ENCODE assay signal across 21 cellular contexts in genomic region chr14:103205541-103205906, GRCh38.
A peak's percentile ranks its signal among the peaks of the same experiment; 100 is the strongest.
DNase-seq lines count a peak whose midpoint lies in the region; ATAC-seq and TF ChIP-seq lines count a peak whose summit lies in the region.
"Had no signal": no experiment of that assay in that cellular context is flagged by ENCODE, and none has a peak within 500 bp of the region (broad histone marks: within the 10 kb centered on the region; RNA-seq: fewer than 3 reads in every experiment).

No MANE protein-coding gene starts in this region.

- TF ChIP-seq CTCF in esophagus muscularis mucosa (IDR thresholded peaks at IDR 0.05) (no peak), stomach (IDR thresholded peaks at IDR 0.05) (no peak), upper lobe of left lung (IDR thresholded peaks at IDR 0.05) (no peak)

- H3K4me1 Mint-ChIP-seq in natural killer cell treated with Interleukin-12 subunit alpha and Interleukin-12 subunit beta and Interleukin-15 and Interleukin-18, amount 100 ng/mL, for 72 hours (ENCODE audit: low read depth in 2 of 2): no peaks in the 10 kb centered on the region
- H3K4me1 Mint-ChIP-seq: stimulated activated effector memory CD8-positive, alpha-beta T cell treated with anti-CD3 and anti-CD28 coated beads, Interleukin-12 subunit alpha, Interleukin-12 subunit beta, amount 100 ng/mL, for 72 hours had no signal

- H3K27ac Mint-ChIP-seq in natural killer cell treated with Interleukin-12 subunit alpha and Interleukin-12 subunit beta and Interleukin-15 and Interleukin-18, amount 100 ng/mL, for 72 hours: no peak overlapping the region
- H3K27ac Mint-ChIP-seq: activated T-helper 1 cell treated with anti-CD3 and anti-CD28 coated beads, Interleukin-12 subunit alpha, Interleukin-12 subunit beta, Interleukin-2, Interleukin-4 antibody, amounts not matched to agents 30 ng/mL and 10 ng/mL and 1 ng/mL, durations not matched to agents 14 hours and 24 hours and 36 hours; stimulated activated effector memory CD8-positive, alpha-beta T cell treated with anti-CD3 and anti-CD28 coated beads, Interleukin-12 subunit alpha, Interleukin-12 subunit beta, amount 100 ng/mL, for 72 hours; T-helper 1 cell treated with Interleukin-12 subunit alpha and Interleukin-12 subunit beta and Interleukin-4 antibody, amounts not matched to agents 30 μg/mL and 1 μg/mL, for 36 hours had no signal

- in situ Hi-C loops in GM23248 (cut with MboI): no loop called here

- no peaks in the 10 kb centered on the region for H3K9me2 ChIP-seq in GM23248 (ENCODE audit: insufficient read depth)

- TF ChIP-seq POLR2A in esophagus muscularis mucosa (IDR thresholded peaks at IDR 0.05; ENCODE audit: low read depth) (no peak), stomach (IDR thresholded peaks at IDR 0.05) (no peak), upper lobe of left lung (IDR thresholded peaks at IDR 0.05) (no peak)

- 94 to 100% methylated on average over 3 of the region's 3 CpGs for WGBS in GM23248 (ENCODE audit: low coverage in 1 of 2, low lambda C conversion rate in 2 of 2, missing lambda C conversion rate in 2 of 2), 2 experiments
- WGBS in esophagus muscularis mucosa: 97% methylated on average over 3 of the region's 3 CpGs
- 89 to 98% (median 97%) methylated on average over 3 of the region's 3 CpGs for WGBS in stomach, 5 donors
- 89 to 100% methylated on average over 3 of the region's 3 CpGs for WGBS in upper lobe of left lung, 2 donors

- no peaks in the 10 kb centered on the region for H3K9me3 ChIP-seq in GM23248 (ENCODE audit: low read depth)
- peaks cover 0 to 11% (median 11%) of the 10 kb centered on the region in 4 donors for H3K9me3 ChIP-seq in esophagus muscularis mucosa
- peaks cover 0 to 5% of the 10 kb centered on the region in 2 donors for H3K9me3 ChIP-seq in mucosa of rectum (ENCODE audit: control insufficient read depth in 2 of 2, low read length in 2 of 2)
- peaks cover 16 to 49% (median 19%) of the 10 kb centered on the region in 4 donors for H3K9me3 ChIP-seq in stomach
- H3K9me3 ChIP-seq in upper lobe of left lung: peaks cover 6 to 21% (median 14%) of the 10 kb centered on the region in 4 donors

- H3K4me3 Mint-ChIP-seq in natural killer cell treated with Interleukin-12 subunit alpha and Interleukin-12 subunit beta and Interleukin-15 and Interleukin-18, amount 100 ng/mL, for 72 hours: no peak overlapping the region
- H3K4me3 Mint-ChIP-seq: activated T-helper 1 cell treated with anti-CD3 and anti-CD28 coated beads, Interleukin-12 subunit alpha, Interleukin-12 subunit beta, Interleukin-2, Interleukin-4 antibody, amounts not matched to agents 30 ng/mL and 10 ng/mL and 1 ng/mL, durations not matched to agents 14 hours and 24 hours and 36 hours; stimulated activated effector memory CD8-positive, alpha-beta T cell treated with anti-CD3 and anti-CD28 coated beads, Interleukin-12 subunit alpha, Interleukin-12 subunit beta, amount 100 ng/mL, for 72 hours; T-helper 1 cell treated with Interleukin-12 subunit alpha and Interleukin-12 subunit beta and Interleukin-4 antibody, amounts not matched to agents 30 μg/mL and 1 μg/mL, for 36 hours had no signal

- H3K27me3 ChIP-seq in GM23248 (replicated peaks; ENCODE audit: insufficient read depth) (no peaks in the 10 kb centered on the region), esophagus muscularis mucosa (peaks cover 0 to 30% (median 0%) of the 10 kb centered on the region in 4 donors), mucosa of rectum (ENCODE audit: control insufficient read depth in 2 of 2, insufficient read depth in 2 of 2, low read length in 2 of 2) (peaks cover 0 to 4% of the 10 kb centered on the region in 2 donors), stomach (peaks cover 0 to 24% (median 18%) of the 10 kb centered on the region in 3 donors), upper lobe of left lung (peaks cover 0 to 9% (median 0%) of the 10 kb centered on the region in 4 donors)

- H3K9ac ChIP-seq in GM23248 (peak overlapping the region; percentile 98), mucosa of rectum (ENCODE audit: low read depth in 1 of 2, low read length in 2 of 2) (no peak overlapping the region)

- intact Hi-C loops in esophagus muscularis mucosa (cut with DNase I) (no loop called here), stomach (cut with DNase I; ENCODE audit: low total_unique reads) (no loop called here)

- TF ChIP-seq EP300 in esophagus muscularis mucosa (IDR thresholded peaks at IDR 0.05): no peak
- no peak for TF ChIP-seq EP300 in stomach (IDR thresholded peaks at IDR 0.05)
- TF ChIP-seq EP300 in upper lobe of left lung (IDR thresholded peaks at IDR 0.05): no peak

- H3K36me3 Mint-ChIP-seq in natural killer cell treated with Interleukin-12 subunit alpha and Interleukin-12 subunit beta and Interleukin-15 and Interleukin-18, amount 100 ng/mL, for 72 hours: peaks cover 16% of the 10 kb centered on the region
- H3K36me3 Mint-ChIP-seq: stimulated activated effector memory CD8-positive, alpha-beta T cell treated with anti-CD3 and anti-CD28 coated beads, Interleukin-12 subunit alpha, Interleukin-12 subunit beta, amount 100 ng/mL, for 72 hours had no signal

- no peak for ATAC-seq in HG02759 (IDR thresholded peaks at IDR 0.05; ENCODE audit: unreplicated experiment)
- no peak for ATAC-seq in upper lobe of left lung (ENCODE audit: low FRiP score in 2 of 2)
- ATAC-seq in natural killer cell treated with Interleukin-12 subunit alpha and Interleukin-12 subunit beta and Interleukin-15 and Interleukin-18, amount 100 ng/mL, for 72 hours: no peak
- ATAC-seq: GM12878; stimulated activated effector memory CD8-positive, alpha-beta T cell treated with anti-CD3 and anti-CD28 coated beads, Interleukin-12 subunit alpha, Interleukin-12 subunit beta, amount 100 ng/mL, for 72 hours had no signal

- peak overlapping the region; percentile 98 for H3K27ac ChIP-seq in GM23248
- H3K27ac ChIP-seq in esophagus muscularis mucosa (replicated peaks in 1 of 4): peak overlapping the region; percentile 74 to 86 (median 80)
- peak overlapping the region; percentile 54 to 63 for H3K27ac ChIP-seq in mucosa of rectum (ENCODE audit: low read depth in 2 of 2, low read length in 2 of 2)
- peak overlapping the region in 4 of 5 donors; percentile 73 to 90 (median 88) for H3K27ac ChIP-seq in stomach
- H3K27ac ChIP-seq in upper lobe of left lung: peak overlapping the region in 1 of 4 donors; percentile 65
- H3K27ac ChIP-seq: spleen had no signal

- no peak overlapping the region for H2AFZ ChIP-seq in GM23248

- H3K4me2 ChIP-seq in GM23248 (ENCODE audit: unreplicated experiment): peak overlapping the region; percentile 95

- peaks cover 50% of the 10 kb centered on the region for H3K79me2 ChIP-seq in GM23248 (ENCODE audit: insufficient read depth)

- no peaks in the 10 kb centered on the region for H4K20me1 ChIP-seq in GM23248 (ENCODE audit: insufficient read depth)

- H3K36me3 ChIP-seq in GM23248 (ENCODE audit: low read depth) (no peaks in the 10 kb centered on the region; the same call in 1 of the 2 replicates), esophagus muscularis mucosa (no peaks in the 10 kb centered on the region), mucosa of rectum (ENCODE audit: control insufficient read depth in 2 of 2, insufficient read depth in 2 of 2, low read length in 2 of 2) (no peaks in the 10 kb centered on the region), stomach (no peaks in the 10 kb centered on the region), upper lobe of left lung (no peaks in the 10 kb centered on the region)
- H3K36me3 ChIP-seq: spleen had no signal

- H3K4me3 ChIP-seq in GM23248 (peak overlapping the region; percentile 91), esophagus muscularis mucosa (peak overlapping the region in 1 of 4 donors; percentile 69), mucosa of rectum (ENCODE audit: low read length in 2 of 2) (no peak overlapping the region), stomach (peak overlapping the region in 1 of 4 donors; percentile 51), upper lobe of left lung (no peak overlapping the region)
- H3K4me3 ChIP-seq: GM12878, spleen had no signal

- peaks cover 10% of the 10 kb centered on the region for H3K9me3 Mint-ChIP-seq in natural killer cell treated with Interleukin-12 subunit alpha and Interleukin-12 subunit beta and Interleukin-15 and Interleukin-18, amount 100 ng/mL, for 72 hours

- peaks cover 29% of the 10 kb centered on the region for H3K4me1 ChIP-seq in GM23248 (ENCODE audit: insufficient read depth)
- peaks cover 6 to 23% (median 20%) of the 10 kb centered on the region in 4 donors for H3K4me1 ChIP-seq in esophagus muscularis mucosa
- H3K4me1 ChIP-seq in mucosa of rectum (ENCODE audit: control insufficient read depth in 2 of 2, insufficient read depth in 2 of 2, low read length in 2 of 2): peaks cover 0 to 2% of the 10 kb centered on the region in 2 donors
- peaks cover 4 to 17% (median 12%) of the 10 kb centered on the region in 4 donors for H3K4me1 ChIP-seq in stomach
- peaks cover 0 to 16% (median 9%) of the 10 kb centered on the region in 4 donors for H3K4me1 ChIP-seq in upper lobe of left lung

- peak; percentile 34 for DNase-seq in GM23248
- DNase-seq in esophagus muscularis mucosa (ENCODE audit: extremely low spot score): no peak
- DNase-seq in stomach: no peak
- no peak for DNase-seq in HK-2 (ENCODE audit: unreplicated experiment)
- no peak for DNase-seq in upper lobe of left lung
- no peak for DNase-seq in natural killer cell treated with Interleukin-12 subunit alpha and Interleukin-12 subunit beta and Interleukin-15 and Interleukin-18, amount 100 ng/mL, for 72 hours (ENCODE audit: low spot score)
- DNase-seq: activated CD4-positive, CD25-positive, alpha-beta regulatory T cell; activated CD8-positive, alpha-beta memory T cell treated with anti-CD3 and anti-CD28 coated beads for 24 hours; amniotic stem cell; Calu3; NCI-H1436 treated with DMSO at 0.1 percent for 48 hours; NCI-H446; NK-92 treated with Interleukin-12 subunit alpha and Interleukin-12 subunit beta, amount 100 ng/mL, for 24 hours; nucleus accumbens; spleen had no signal

- peaks cover 12 to 18% of the 10 kb centered on the region in 2 donors for H3K27me3 Mint-ChIP-seq in natural killer cell treated with Interleukin-12 subunit alpha and Interleukin-12 subunit beta and Interleukin-15 and Interleukin-18, amount 100 ng/mL, for 72 hours

- H3F3A ChIP-seq in GM23248 (ENCODE audit: insufficient read depth): peaks cover 24% of the 10 kb centered on the region
